ENCODE assay signal across 26 cellular contexts in the genomic region with DNA sequence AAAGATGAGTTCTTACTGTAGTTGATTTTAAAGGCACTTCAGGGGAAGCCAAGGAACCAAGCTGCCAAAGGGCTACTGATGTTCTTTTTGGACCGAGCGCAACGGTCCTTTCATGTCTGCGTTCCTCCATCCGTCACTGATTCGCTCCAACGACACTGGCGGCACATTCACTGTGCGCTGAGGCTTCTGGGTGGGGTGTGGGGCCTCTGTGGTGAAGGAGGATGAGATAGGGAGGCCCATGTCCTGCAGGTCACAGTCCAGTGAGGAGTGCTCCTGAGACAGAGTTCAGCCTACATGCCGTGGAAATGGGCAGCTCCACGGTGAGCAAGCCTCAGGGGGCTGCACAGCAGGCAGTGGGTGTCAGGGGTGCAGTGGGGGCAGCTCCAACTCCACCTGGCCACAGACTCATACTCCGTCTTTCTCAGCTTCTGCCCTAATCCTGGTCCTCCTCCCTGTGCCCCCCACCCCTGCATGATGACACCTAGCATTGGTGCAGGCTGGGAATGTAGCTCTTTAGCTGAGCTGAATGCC.
A peak's percentile ranks its signal among the peaks of the same experiment; 100 is the strongest.
DNase-seq lines count a peak whose midpoint lies in the region; ATAC-seq, FAIRE-seq and TF ChIP-seq lines count a peak whose summit lies in the region.
"Had no signal": no experiment of that assay in that cellular context is flagged by ENCODE, and none has a peak within 500 bp of the region (broad histone marks: within the 10 kb centered on the region; RNA-seq: fewer than 3 reads in every experiment).

No MANE protein-coding gene starts in this region.

- peaks cover 13% of the 10 kb centered on the region for H3K27me3 Mint-ChIP-seq in GM23338 (ENCODE audit: insufficient read depth, low read depth, poor library complexity)

- H3K9me3 Mint-ChIP-seq in GM23338, result peaks cover 9% of the 10 kb centered on the region

- H3K27me3 ChIP-seq in GM23338 (ENCODE audit: insufficient read depth) (no peaks in the 10 kb centered on the region), stomach (peaks cover 0 to 5% (median 0%) of the 10 kb centered on the region in 3 donors), small intestine (ENCODE audit: control insufficient read depth in 2 of 2, insufficient read depth in 2 of 2, low read length in 2 of 2) (no peaks in the 10 kb centered on the region)
- H3K27me3 ChIP-seq: BLaER1, MG63 had no signal

- no peak overlapping the region for H3K4me2 ChIP-seq in GM23338
- H3K4me2 ChIP-seq: BLaER1 had no signal

- ATAC-seq in GM23338, result no peak
- no peak for ATAC-seq in HG02623 (IDR thresholded peaks at IDR 0.05; ENCODE audit: unreplicated experiment)

- no peak for TF ChIP-seq EP300 in stomach (IDR thresholded peaks at IDR 0.05)

- no peak overlapping the region for H3K4me3 Mint-ChIP-seq in GM23338
- H3K4me3 Mint-ChIP-seq: CD4-positive, CD25-positive, alpha-beta regulatory T cell; H9 had no signal

- no peak overlapping the region for H3K4me3 ChIP-seq in GM23338
- no peak overlapping the region for H3K4me3 ChIP-seq in SK-N-MC
- H3K4me3 ChIP-seq in stomach, result no peak overlapping the region
- H3K4me3 ChIP-seq in small intestine (ENCODE audit: low read depth in 1 of 2, low read length in 2 of 2), result no peak overlapping the region
- H3K4me3 ChIP-seq: BLaER1, MG63 had no signal

- H3K27ac Mint-ChIP-seq in GM23338, result peak overlapping the region; percentile 22; the same call in 1 of the 2 replicates
- H3K27ac Mint-ChIP-seq: CD4-positive, CD25-positive, alpha-beta regulatory T cell; H9 had no signal

- H3K9ac ChIP-seq in SK-N-MC (ENCODE audit: insufficient read length), result no peak overlapping the region
- H3K9ac ChIP-seq: BLaER1, GM23248 had no signal

- DNase-seq in GM23338 (ENCODE audit: low spot score) (no peak), SK-N-MC (ENCODE audit: low read depth, low spot score) (no peak), mesenteric fat pad (ENCODE audit: low spot score) (peak; percentile 69), stomach (peak; percentile 9), small intestine (no peak)
- no peak for DNase-seq in central memory CD4-positive, alpha-beta T cell
- DNase-seq: CD4-positive, CD25-positive, alpha-beta regulatory T cell; DMS153; DND-41; H9; KG1; MG63; NCI-H1105 treated with DMSO at 0.1 percent for 48 hours; NCI-H146; NCI-H1930; NCI-H446; NCI-H524 treated with DMSO at 0.1 percent for 48 hours; NCI-H774; SIG-M5 had no signal

- no peak for TF ChIP-seq POLR2A in stomach (IDR thresholded peaks at IDR 0.05)

- H3K9me3 ChIP-seq in SK-N-MC (ENCODE audit: low read depth, low read length) (peaks cover 3% of the 10 kb centered on the region; the same call in 1 of the 2 replicates), stomach (no peaks in the 10 kb centered on the region), small intestine (ENCODE audit: control insufficient read depth, low read depth) (no peaks in the 10 kb centered on the region)
- H3K9me3 ChIP-seq: BLaER1 had no signal

- H2AFZ ChIP-seq in GM23338, result no peak overlapping the region
- H2AFZ ChIP-seq: GM23248 had no signal

- intact Hi-C loops in stomach (cut with DNase I; ENCODE audit: low total_unique reads), result no loop called here

- no peaks in the 10 kb centered on the region for H3F3A ChIP-seq in GM23338 (replicated peaks; ENCODE audit: low read depth)

- no peak for FAIRE-seq in small intestine (lab: Jason Lieb, UNC)
- FAIRE-seq: A204.1, GM18507, HTR-8/SVneo, RCC 7860 had no signal

- H4K20me1 ChIP-seq in GM23338 (replicated peaks; ENCODE audit: insufficient read depth), result no peaks in the 10 kb centered on the region
- H4K20me1 ChIP-seq: BLaER1 had no signal

- H3K79me2 ChIP-seq in GM23338 (replicated peaks; ENCODE audit: insufficient read depth), result no peaks in the 10 kb centered on the region

- TF ChIP-seq CTCF in GM23338 (conservative IDR thresholded peaks at IDR 0.05; ENCODE audit: low read depth in 2 of 2) (no peak), stomach (IDR thresholded peaks at IDR 0.05) (no peak)

- 0 out of 2 replicates have a peak, but pooled peaks cover 14% of the 10 kb centered on the region for H3K9me2 ChIP-seq in GM23338 (ENCODE audit: insufficient read depth)

- H3K27ac ChIP-seq in GM23338 (ENCODE audit: low read depth) (no peak overlapping the region), SK-N-MC (peak overlapping the region; percentile 96; the same call in 1 of the 2 replicates), stomach (no peak overlapping the region), small intestine (ENCODE audit: low read depth in 1 of 2, low read length in 1 of 2) (no peak overlapping the region)
- H3K27ac ChIP-seq: BLaER1, GM23248 had no signal

- H3K36me3 Mint-ChIP-seq in GM23338 (ENCODE audit: low read depth), result no peaks in the 10 kb centered on the region
- H3K36me3 Mint-ChIP-seq: CD4-positive, CD25-positive, alpha-beta regulatory T cell had no signal

- WGBS in stomach, 5 donors, result 75 to 88% (median 85%) methylated on average over 12 of the region's 12 CpGs
- 80 to 87% (median 81%) methylated on average over 11 to 12 of the region's 12 CpGs for WGBS in small intestine, 3 donors

- H3K4me1 Mint-ChIP-seq in GM23338, result peaks cover 14% of the 10 kb centered on the region
- H3K4me1 Mint-ChIP-seq: CD4-positive, CD25-positive, alpha-beta regulatory T cell had no signal

- H3K36me3 ChIP-seq in GM23338 (ENCODE audit: insufficient read depth), result no peaks in the 10 kb centered on the region
- H3K36me3 ChIP-seq in SK-N-MC (ENCODE audit: insufficient read depth, low read length), result no peaks in the 10 kb centered on the region
- H3K36me3 ChIP-seq in stomach, result no peaks in the 10 kb centered on the region
- H3K36me3 ChIP-seq in small intestine (ENCODE audit: control insufficient read depth in 2 of 2, insufficient read depth in 2 of 2, low read length in 2 of 2), result no peaks in the 10 kb centered on the region
- H3K36me3 ChIP-seq: BLaER1, MG63 had no signal

- H3K4me1 ChIP-seq in GM23338 (ENCODE audit: insufficient read depth) (peaks cover 12% of the 10 kb centered on the region; the same call in 1 of the 2 replicates), stomach (peaks cover 0 to 17% (median 8%) of the 10 kb centered on the region in 4 donors), small intestine (ENCODE audit: control insufficient read depth in 2 of 2, insufficient read depth in 1 of 2, low read depth in 1 of 2, low read length in 1 of 2) (no peaks in the 10 kb centered on the region)

TF ChIP-seq in GM23338, 12 proteins besides CTCF, POLR2A, EP300 and RAD21 (continues in another document):
- TF ChIP-seq, protein P1, sequence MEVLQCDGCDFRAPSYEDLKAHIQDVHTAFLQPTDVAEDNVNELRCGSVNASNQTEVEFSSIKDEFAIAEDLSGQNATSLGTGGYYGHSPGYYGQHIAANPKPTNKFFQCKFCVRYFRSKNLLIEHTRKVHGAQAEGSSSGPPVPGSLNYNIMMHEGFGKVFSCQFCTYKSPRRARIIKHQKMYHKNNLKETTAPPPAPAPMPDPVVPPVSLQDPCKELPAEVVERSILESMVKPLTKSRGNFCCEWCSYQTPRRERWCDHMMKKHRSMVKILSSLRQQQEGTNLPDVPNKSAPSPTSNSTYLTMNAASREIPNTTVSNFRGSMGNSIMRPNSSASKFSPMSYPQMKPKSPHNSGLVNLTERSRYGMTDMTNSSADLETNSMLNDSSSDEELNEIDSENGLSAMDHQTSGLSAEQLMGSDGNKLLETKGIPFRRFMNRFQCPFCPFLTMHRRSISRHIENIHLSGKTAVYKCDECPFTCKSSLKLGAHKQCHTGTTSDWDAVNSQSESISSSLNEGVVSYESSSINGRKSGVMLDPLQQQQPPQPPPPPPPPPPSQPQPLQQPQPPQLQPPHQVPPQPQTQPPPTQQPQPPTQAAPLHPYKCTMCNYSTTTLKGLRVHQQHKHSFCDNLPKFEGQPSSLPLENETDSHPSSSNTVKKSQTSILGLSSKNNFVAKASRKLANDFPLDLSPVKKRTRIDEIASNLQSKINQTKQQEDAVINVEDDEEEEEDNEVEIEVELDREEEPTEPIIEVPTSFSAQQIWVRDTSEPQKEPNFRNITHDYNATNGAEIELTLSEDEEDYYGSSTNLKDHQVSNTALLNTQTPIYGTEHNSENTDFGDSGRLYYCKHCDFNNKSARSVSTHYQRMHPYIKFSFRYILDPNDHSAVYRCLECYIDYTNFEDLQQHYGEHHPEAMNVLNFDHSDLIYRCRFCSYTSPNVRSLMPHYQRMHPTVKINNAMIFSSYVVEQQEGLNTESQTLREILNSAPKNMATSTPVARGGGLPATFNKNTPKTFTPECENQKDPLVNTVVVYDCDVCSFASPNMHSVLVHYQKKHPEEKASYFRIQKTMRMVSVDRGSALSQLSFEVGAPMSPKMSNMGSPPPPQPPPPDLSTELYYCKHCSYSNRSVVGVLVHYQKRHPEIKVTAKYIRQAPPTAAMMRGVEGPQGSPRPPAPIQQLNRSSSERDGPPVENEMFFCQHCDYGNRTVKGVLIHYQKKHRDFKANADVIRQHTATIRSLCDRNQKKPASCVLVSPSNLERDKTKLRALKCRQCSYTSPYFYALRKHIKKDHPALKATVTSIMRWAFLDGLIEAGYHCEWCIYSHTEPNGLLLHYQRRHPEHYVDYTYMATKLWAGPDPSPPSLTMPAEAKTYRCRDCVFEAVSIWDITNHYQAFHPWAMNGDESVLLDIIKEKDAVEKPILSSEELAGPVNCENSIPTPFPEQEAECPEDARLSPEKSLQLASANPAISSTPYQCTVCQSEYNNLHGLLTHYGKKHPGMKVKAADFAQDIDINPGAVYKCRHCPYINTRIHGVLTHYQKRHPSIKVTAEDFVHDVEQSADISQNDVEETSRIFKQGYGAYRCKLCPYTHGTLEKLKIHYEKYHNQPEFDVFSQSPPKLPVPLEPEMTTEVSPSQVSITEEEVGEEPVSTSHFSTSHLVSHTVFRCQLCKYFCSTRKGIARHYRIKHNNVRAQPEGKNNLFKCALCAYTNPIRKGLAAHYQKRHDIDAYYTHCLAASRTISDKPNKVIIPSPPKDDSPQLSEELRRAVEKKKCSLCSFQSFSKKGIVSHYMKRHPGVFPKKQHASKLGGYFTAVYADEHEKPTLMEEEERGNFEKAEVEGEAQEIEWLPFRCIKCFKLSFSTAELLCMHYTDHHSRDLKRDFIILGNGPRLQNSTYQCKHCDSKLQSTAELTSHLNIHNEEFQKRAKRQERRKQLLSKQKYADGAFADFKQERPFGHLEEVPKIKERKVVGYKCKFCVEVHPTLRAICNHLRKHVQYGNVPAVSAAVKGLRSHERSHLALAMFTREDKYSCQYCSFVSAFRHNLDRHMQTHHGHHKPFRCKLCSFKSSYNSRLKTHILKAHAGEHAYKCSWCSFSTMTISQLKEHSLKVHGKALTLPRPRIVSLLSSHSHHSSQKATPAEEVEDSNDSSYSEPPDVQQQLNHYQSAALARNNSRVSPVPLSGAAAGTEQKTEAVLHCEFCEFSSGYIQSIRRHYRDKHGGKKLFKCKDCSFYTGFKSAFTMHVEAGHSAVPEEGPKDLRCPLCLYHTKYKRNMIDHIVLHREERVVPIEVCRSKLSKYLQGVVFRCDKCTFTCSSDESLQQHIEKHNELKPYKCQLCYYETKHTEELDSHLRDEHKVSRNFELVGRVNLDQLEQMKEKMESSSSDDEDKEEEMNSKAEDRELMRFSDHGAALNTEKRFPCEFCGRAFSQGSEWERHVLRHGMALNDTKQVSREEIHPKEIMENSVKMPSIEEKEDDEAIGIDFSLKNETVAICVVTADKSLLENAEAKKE (CRISPR knock-in tag; IDR thresholded peaks at IDR 0.05), result no peak
- no peak for TF ChIP-seq EZH2 (IDR thresholded peaks at IDR 0.05; ENCODE audit: low read depth, unreplicated experiment)
- no peak for TF ChIP-seq CREB1 (CRISPR knock-in tag; IDR thresholded peaks at IDR 0.05; ENCODE audit: low read depth)
- TF ChIP-seq ZNF114 (CRISPR knock-in tag; IDR thresholded peaks at IDR 0.05), result no peak

Comparison
In these comparisons a context has a peak if more than half of its experiments do, and no peak if none do; other contexts are left out.
1. DNase-seq: peak in mesenteric fat pad (single experiment) and stomach (single experiment); none in GM23338 (single experiment), SK-N-MC (single experiment), small intestine (single experiment) and central memory CD4-positive, alpha-beta T cell (single experiment).